14 cellular contexts compared by ENCODE assay signal in genomic region chr5:87069311-87069710, GRCh38.
"Had no signal": no experiment of that assay in that cellular context is flagged by ENCODE, and none has a peak within 500 bp of the region (broad histone marks: within the 10 kb centered on the region; RNA-seq: fewer than 3 reads in every experiment).

No MANE protein-coding gene starts in this region.

- H3K4me1 Mint-ChIP-seq: nephron had no signal

- H3K9me3 ChIP-seq: heart left ventricle, lower lobe of right lung, pancreas had no signal

- H3K4me2 ChIP-seq: smooth muscle cell had no signal

- H3K4me3 Mint-ChIP-seq: nephron had no signal

- H3K36me3 ChIP-seq: heart left ventricle, lower lobe of right lung, pancreas had no signal

- H3K9me3 Mint-ChIP-seq: nephron had no signal

- H3K27me3 Mint-ChIP-seq: progenitor cell of endocrine pancreas had no signal

- H3K27ac ChIP-seq: dorsolateral prefrontal cortex, heart left ventricle, lower lobe of right lung, pancreas had no signal

- H3K27me3 ChIP-seq: dorsolateral prefrontal cortex, heart left ventricle, pancreas had no signal

- H3K4me1 ChIP-seq: heart left ventricle, lower lobe of right lung, pancreas had no signal

- H3K27ac Mint-ChIP-seq: nephron, progenitor cell of endocrine pancreas had no signal

- H3K4me3 ChIP-seq: dorsolateral prefrontal cortex, heart left ventricle, lower lobe of right lung, pancreas, smooth muscle cell had no signal

- DNase-seq: cortex of kidney; effector CD8-positive, alpha-beta T cell; hippocampal formation; lower lobe of right lung; occipital lobe; right cardiac atrium; stimulated activated CD4-positive, alpha-beta T cell treated with anti-CD3 and anti-CD28 coated beads, Interleukin-2, amount 100 ng/mL, for 48 hours; stimulated activated naive CD4-positive, alpha-beta T cell treated with Interleukin-2 at 50 U/mL for 16 hours had no signal
